In the genomic region with DNA sequence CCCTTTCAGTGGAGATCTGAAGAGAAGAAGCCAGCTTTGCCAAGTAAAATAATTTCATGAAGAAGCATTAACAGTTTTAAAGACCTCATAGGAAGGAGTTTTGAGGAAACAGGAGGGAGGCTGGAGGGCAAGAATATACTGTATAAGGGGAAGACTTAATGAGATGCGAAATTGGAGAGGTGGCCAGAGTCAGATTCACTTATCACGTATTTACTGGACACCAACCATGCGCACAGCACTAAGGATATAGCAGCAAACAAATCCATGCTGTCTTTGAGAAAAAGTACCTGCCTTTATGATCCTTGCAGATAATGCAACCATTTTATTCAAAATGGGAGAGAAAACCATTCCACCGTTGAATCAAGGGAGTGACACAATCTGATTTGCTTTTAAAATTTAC, we compare ENCODE assay signal across 26 cellular contexts.
DNase-seq lines count a peak whose midpoint lies in the region; ATAC-seq and TF ChIP-seq lines count a peak whose summit lies in the region.
"Had no signal": no experiment of that assay in that cellular context is flagged by ENCODE, and none has a peak within 500 bp of the region (broad histone marks: within the 10 kb centered on the region; RNA-seq: fewer than 3 reads in every experiment).

No MANE protein-coding gene starts in this region.

- H3K9me3 Mint-ChIP-seq in activated T-helper 2 cell treated with anti-CD3 and anti-CD28 coated beads, Interferon-gamma antibody, Interleukin-2, Interleukin-4, amounts not matched to agents 10 μg/mL and 5 μg/mL and 100 μg/mL, durations not matched to agents 14 hours and 24 hours and 36 hours: no peaks in the 10 kb centered on the region
- no peaks in the 10 kb centered on the region for H3K9me3 Mint-ChIP-seq in activated naive CD8-positive, alpha-beta T cell treated with anti-CD3 and anti-CD28 coated beads, Interleukin-2, amount 50 U/mL, for 24 hours
- H3K9me3 Mint-ChIP-seq: naive thymus-derived CD8-positive, alpha-beta T cell had no signal

- H3K36me3 Mint-ChIP-seq in activated T-helper 2 cell treated with anti-CD3 and anti-CD28 coated beads, Interferon-gamma antibody, Interleukin-2, Interleukin-4, amounts not matched to agents 10 μg/mL and 5 μg/mL and 100 μg/mL, durations not matched to agents 14 hours and 24 hours and 36 hours (ENCODE audit: low read depth): no peaks in the 10 kb centered on the region
- H3K36me3 Mint-ChIP-seq in activated naive CD8-positive, alpha-beta T cell treated with anti-CD3 and anti-CD28 coated beads, Interleukin-2, amount 50 U/mL, for 24 hours (ENCODE audit: low read depth): no peaks in the 10 kb centered on the region
- H3K36me3 Mint-ChIP-seq: naive thymus-derived CD8-positive, alpha-beta T cell had no signal

- ATAC-seq in left colon: no peak
- ATAC-seq in activated naive CD8-positive, alpha-beta T cell treated with anti-CD3 and anti-CD28 coated beads, Interleukin-2, amount 50 U/mL, for 24 hours: no peak
- ATAC-seq: activated CD4-positive, alpha-beta T cell treated with anti-CD3 and anti-CD28 coated beads for 36 hours had no signal

- DNase-seq in G401 (ENCODE audit: low spot score) (peak; percentile 45), SK-N-DZ (ENCODE audit: low spot score) (peak; percentile 29), left kidney (ENCODE audit: low read depth, low spot score) (peak; percentile 17), pons (ENCODE audit: low spot score) (no peak), left colon (no peak)
- no peak for DNase-seq in activated T-helper 2 cell treated with anti-CD3 and anti-CD28 coated beads, Interferon-gamma antibody, Interleukin-2, Interleukin-4, amounts not matched to agents 10 μg/mL and 5 μg/mL and 100 μg/mL, durations not matched to agents 14 hours and 24 hours and 36 hours (ENCODE audit: low spot score)
- no peak for DNase-seq in activated naive CD8-positive, alpha-beta T cell treated with anti-CD3 and anti-CD28 coated beads, Interleukin-2, amount 50 U/mL, for 24 hours
- DNase-seq: activated CD4-positive, alpha-beta T cell treated with anti-CD3 and anti-CD28 coated beads for 36 hours; activated gamma-delta T cell; activated T-cell treated with anti-CD3 and anti-CD28 coated beads, Interleukin-2, amount 50 U/mL, for 1 hour; Caco-2; colonic mucosa; DND-41; effector CD8-positive, alpha-beta T cell; islet precursor cell; naive thymus-derived CD8-positive, alpha-beta T cell; NCI-H1105; NCI-H2029; NCI-H2227 treated with DMSO at 0.1 percent for 48 hours; NCI-H748 treated with DMSO at 0.1 percent for 48 hours; RPMI8226; stimulated activated CD4-positive, alpha-beta T cell treated with anti-CD3 and anti-CD28 coated beads, Interleukin-2, amount 100 ng/mL, for 24 hours; trophoblast cell had no signal

- H3K27ac Mint-ChIP-seq in activated T-helper 2 cell treated with anti-CD3 and anti-CD28 coated beads, Interferon-gamma antibody, Interleukin-2, Interleukin-4, amounts not matched to agents 10 μg/mL and 5 μg/mL and 100 μg/mL, durations not matched to agents 14 hours and 24 hours and 36 hours: no peak overlapping the region
- H3K27ac Mint-ChIP-seq in activated naive CD8-positive, alpha-beta T cell treated with anti-CD3 and anti-CD28 coated beads, Interleukin-2, amount 50 U/mL, for 24 hours: no peak overlapping the region
- H3K27ac Mint-ChIP-seq: activated CD4-positive, alpha-beta T cell treated with anti-CD3 and anti-CD28 coated beads for 36 hours had no signal

- no peaks in the 10 kb centered on the region for H3K27me3 Mint-ChIP-seq in activated T-helper 2 cell treated with anti-CD3 and anti-CD28 coated beads, Interferon-gamma antibody, Interleukin-2, Interleukin-4, amounts not matched to agents 10 μg/mL and 5 μg/mL and 100 μg/mL, durations not matched to agents 14 hours and 24 hours and 36 hours (ENCODE audit: low read depth)
- H3K27me3 Mint-ChIP-seq in activated naive CD8-positive, alpha-beta T cell treated with anti-CD3 and anti-CD28 coated beads, Interleukin-2, amount 50 U/mL, for 24 hours: no peaks in the 10 kb centered on the region
- H3K27me3 Mint-ChIP-seq: activated CD4-positive, alpha-beta T cell treated with anti-CD3 and anti-CD28 coated beads for 36 hours; naive thymus-derived CD8-positive, alpha-beta T cell had no signal

- intact Hi-C loops in activated T-helper 2 cell treated with anti-CD3 and anti-CD28 coated beads, Interferon-gamma antibody, Interleukin-2, Interleukin-4, amounts not matched to agents 10 μg/mL and 5 μg/mL and 100 μg/mL, durations not matched to agents 14 hours and 24 hours and 36 hours (cut with micrococcal nuclease): loop anchor here (5.0 kb wide), 1 partner anchor 99 kb away; a partner anchor contains a TSS
- intact Hi-C loops in left colon (cut with DNase I, micrococcal nuclease): no loop called here

- in situ Hi-C loops in G401 (cut with HindIII; ENCODE audit: low sequenced_read_pairs): no loop called here

- TF ChIP-seq CTCF in 22Rv1 (IDR thresholded peaks at IDR 0.05): no peak

- H3K4me1 Mint-ChIP-seq in activated T-helper 2 cell treated with anti-CD3 and anti-CD28 coated beads, Interferon-gamma antibody, Interleukin-2, Interleukin-4, amounts not matched to agents 10 μg/mL and 5 μg/mL and 100 μg/mL, durations not matched to agents 14 hours and 24 hours and 36 hours (ENCODE audit: low read depth): peaks cover 4% of the 10 kb centered on the region
- H3K4me1 Mint-ChIP-seq in activated naive CD8-positive, alpha-beta T cell treated with anti-CD3 and anti-CD28 coated beads, Interleukin-2, amount 50 U/mL, for 24 hours: peaks cover 7% of the 10 kb centered on the region

- H3K27ac ChIP-seq in 22Rv1: peak overlapping the region; percentile 21; the same call in 1 of the 2 replicates
- H3K27ac ChIP-seq: BLaER1 treated with 17β-estradiol and CSF1 and Interleukin-3, amounts not matched to agents 10 nM and 100 nM; colonic mucosa; SK-N-MC had no signal

- H3K4me3 Mint-ChIP-seq in activated T-helper 2 cell treated with anti-CD3 and anti-CD28 coated beads, Interferon-gamma antibody, Interleukin-2, Interleukin-4, amounts not matched to agents 10 μg/mL and 5 μg/mL and 100 μg/mL, durations not matched to agents 14 hours and 24 hours and 36 hours (ENCODE audit: low read depth): no peak overlapping the region
- H3K4me3 Mint-ChIP-seq in activated naive CD8-positive, alpha-beta T cell treated with anti-CD3 and anti-CD28 coated beads, Interleukin-2, amount 50 U/mL, for 24 hours: no peak overlapping the region
- H3K4me3 Mint-ChIP-seq: activated CD4-positive, alpha-beta T cell treated with anti-CD3 and anti-CD28 coated beads for 36 hours; naive thymus-derived CD8-positive, alpha-beta T cell had no signal

Comparison
In these comparisons a context has a peak if more than half of its experiments do, and no peak if none do; other contexts are left out.
1. DNase-seq: peak in G401 (single experiment), SK-N-DZ (single experiment) and left kidney (single experiment); none in pons (single experiment), activated T-helper 2 cell treated with anti-CD3 and anti-CD28 coated beads, Interferon-gamma antibody, Interleukin-2, Interleukin-4, amounts not matched to agents 10 μg/mL and 5 μg/mL and 100 μg/mL, durations not matched to agents 14 hours and 24 hours and 36 hours (single experiment), left colon (0 of 2) and activated naive CD8-positive, alpha-beta T cell treated with anti-CD3 and anti-CD28 coated beads, Interleukin-2, amount 50 U/mL, for 24 hours (single experiment).